In genomic region chr19:14248578-14249011, GRCh38 we compare ENCODE assay signal across 8 cellular contexts. TPM values are rescaled to one million over a fixed set of nuclear protein-coding genes. Genes with fewer than 3 reads are reported as not detected.
DNase-seq lines count a peak whose midpoint lies in the region; ATAC-seq, FAIRE-seq and TF ChIP-seq lines count a peak whose summit lies in the region.

No MANE protein-coding gene starts in this region.

- H4K8ac ChIP-seq in H1 (ENCODE audit: extremely low read depth, insufficient read depth, low read length), result no peak overlapping the region

- POLR2A ChIA-PET in H1 (lab: Charles Lee; ENCODE audit: partially characterized antibody), result interaction anchor here (1.0 to 1.8 kb wide), 5 partner anchors 11 to 69 kb away, joined by 3 to 7 read pairs (median 5); no protein-coding TSS in a partner anchor

- peak overlapping the region; percentile 70 for H3K27ac Mint-ChIP-seq in activated CD4-positive, alpha-beta T cell treated with anti-CD3 and anti-CD28 coated beads, Interleukin-2, amount 10 ng/mL, durations not matched to agents 24 days and 14 days

- no peak overlapping the region for H4K5ac ChIP-seq in H1 (ENCODE audit: insufficient read length, low read depth, low read length)

- no peak for TF ChIP-seq CTCF in H1 (IDR thresholded peaks at IDR 0.05; ENCODE audit: control extremely low read depth in 1 of 3, insufficient read depth in 1 of 3, low read depth in 1 of 3, low read length in 3 of 3)

- H2BK15ac ChIP-seq in H1 (ENCODE audit: low read length), result no peak overlapping the region

- H3K27me3 ChIP-seq in H1 (replicated peaks in 1 of 4; ENCODE audit: control insufficient read depth in 3 of 4, extremely low read depth in 1 of 4, insufficient read depth in 3 of 4, low read length in 3 of 4) (no peaks in the 10 kb centered on the region), mucosa of rectum (ENCODE audit: control insufficient read depth in 2 of 2, insufficient read depth in 2 of 2, low read length in 2 of 2) (no peaks in the 10 kb centered on the region)

- H3K36me3 Mint-ChIP-seq in activated CD4-positive, alpha-beta T cell treated with anti-CD3 and anti-CD28 coated beads, Interleukin-2, amount 10 ng/mL, durations not matched to agents 24 days and 14 days (ENCODE audit: low read depth), result peaks cover 3% of the 10 kb centered on the region

- H2AFZ ChIP-seq in H1 (ENCODE audit: low read length), result no peak overlapping the region

- FAIRE-seq in H1 (lab: Jason Lieb, UNC), result no peak

- H3K4me1 ChIP-seq in H1 (replicated peaks in 1 of 4; ENCODE audit: control insufficient read depth in 3 of 4, insufficient read depth in 4 of 4, low read length in 3 of 4) (peaks cover 0 to 9% (median 0%) of the 10 kb centered on the region in 4 experiments; a peak in 2 of 7 replicates), mucosa of rectum (ENCODE audit: control insufficient read depth in 2 of 2, insufficient read depth in 2 of 2, low read length in 2 of 2) (no peaks in the 10 kb centered on the region)

- peak; percentile 46 to 51 for TF ChIP-seq POLR2A in H1 (IDR thresholded peaks at IDR 0.05; ENCODE audit: control extremely low read depth in 1 of 2, low read depth in 2 of 2, low read length in 2 of 2)

- H3K79me1 ChIP-seq in H1 (ENCODE audit: low read depth, low read length), result no peaks in the 10 kb centered on the region

- CTCF ChIA-PET in H1 (lab: Charles Lee; ENCODE audit: partially characterized antibody), result interaction anchor here (0.7 to 1.3 kb wide), 4 partner anchors 11 to 109 kb away, joined by 3 to 4 read pairs (median 3); no protein-coding TSS in a partner anchor

- H3K14ac ChIP-seq in H1 (ENCODE audit: insufficient read length), result no peak overlapping the region

- H3K27ac ChIP-seq in H1 (ENCODE audit: low read depth, low read length) (peak overlapping the region; percentile 91; the same call in 1 of the 2 replicates), mucosa of rectum (ENCODE audit: low read depth in 2 of 2, low read length in 2 of 2) (no peak overlapping the region)

- H2BK5ac ChIP-seq in H1 (ENCODE audit: low read depth, low read length), result peak overlapping the region; percentile 83; the same call in 1 of the 2 replicates

- H3K56ac ChIP-seq in H1 (replicated peaks; ENCODE audit: insufficient read length, low read depth, low read length), result no peak overlapping the region

- H3K9me3 Mint-ChIP-seq in activated CD4-positive, alpha-beta T cell treated with anti-CD3 and anti-CD28 coated beads, Interleukin-2, amount 10 ng/mL, durations not matched to agents 24 days and 14 days, result no peaks in the 10 kb centered on the region

- no peaks in the 10 kb centered on the region for H3K79me2 ChIP-seq in H1 (ENCODE audit: control insufficient read depth in 1 of 2, insufficient read depth in 2 of 2, low read length in 2 of 2)

- no peak overlapping the region for H2BK20ac ChIP-seq in H1 (ENCODE audit: low read length)

- H2AK5ac ChIP-seq in H1 (ENCODE audit: low read depth, low read length), result no peak overlapping the region

- H3K23me2 ChIP-seq in H1 (ENCODE audit: low read depth, low read length), result no peaks in the 10 kb centered on the region; the same call in 1 of the 2 replicates

- peak overlapping the region; percentile 50 for H3K4me3 Mint-ChIP-seq in activated CD4-positive, alpha-beta T cell treated with anti-CD3 and anti-CD28 coated beads, Interleukin-2, amount 10 ng/mL, durations not matched to agents 24 days and 14 days

- peaks cover 11% of the 10 kb centered on the region for H3K27me3 Mint-ChIP-seq in activated CD4-positive, alpha-beta T cell treated with anti-CD3 and anti-CD28 coated beads, Interleukin-2, amount 10 ng/mL, durations not matched to agents 24 days and 14 days

- H3K18ac ChIP-seq in H1 (ENCODE audit: extremely low read depth, low read length), result peak overlapping the region; percentile 71; the same call in 1 of the 2 replicates

- H2BK120ac ChIP-seq in H1 (replicated peaks; ENCODE audit: low read depth, low read length), result no peak overlapping the region

- H3K9ac ChIP-seq in H1 (replicated peaks in 1 of 4; ENCODE audit: extremely low read depth in 1 of 4, low read depth in 3 of 4, low read length in 3 of 4) (peak overlapping the region in 3 of 4 experiments; percentile 63 to 76 (median 74); a peak in 4 of 7 replicates), mucosa of rectum (ENCODE audit: low read depth in 1 of 2, low read length in 2 of 2) (no peak overlapping the region)

- TF ChIP-seq RAD21 in H1 (IDR thresholded peaks at IDR 0.05 in 1 of 2, conservative IDR thresholded peaks at IDR 0.05 in 1 of 2; ENCODE audit: low read depth in 2 of 2, low read length in 2 of 2), result peak in 1 of 2 experiments; percentile 20; a peak in 2 of 4 replicates

- peak in 1 of 2 experiments; percentile 93; a peak in 1 of 3 replicates for TF ChIP-seq EP300 in H1 (IDR thresholded peaks at IDR 0.05; ENCODE audit: borderline replicate concordance in 1 of 2, low read depth in 2 of 2, low read length in 2 of 2)

- peak in 12 of 14 donors; percentile 15 to 78 (median 43) for DNase-seq in C1 segment of cervical spinal cord (lab: John Stamatoyannopoulos, UW)
- DNase-seq in NCI-H1105 (lab: John Stamatoyannopoulos, UW), result peak; percentile 93
- peak; percentile 71 for DNase-seq in activated CD4-positive, alpha-beta T cell treated with anti-CD3 and anti-CD28 coated beads, Interleukin-2, amount 10 ng/mL, durations not matched to agents 24 days and 14 days
- DNase-seq in H1 (ENCODE audit: low read depth in 1 of 2, low spot score in 2 of 2), result peak in 1 of 2 experiments; percentile 84
- DNase-seq in stimulated activated naive CD4-positive, alpha-beta T cell (lab: John Stamatoyannopoulos, UW), result peak in 4 of 6 experiments; percentile 3 to 48 (median 23)

- ATAC-seq in HG03520 (IDR thresholded peaks at IDR 0.05; ENCODE audit: unreplicated experiment) (no peak), HG02571 (IDR thresholded peaks at IDR 0.05; ENCODE audit: unreplicated experiment) (no peak)

- intact Hi-C loops in activated CD4-positive, alpha-beta T cell treated with anti-CD3 and anti-CD28 coated beads, Interleukin-2, amount 10 ng/mL, durations not matched to agents 24 days and 14 days (cut with micrococcal nuclease), result no loop called here

- no peak overlapping the region for H4K91ac ChIP-seq in H1 (replicated peaks; ENCODE audit: insufficient read length, low read length)

- H3K4me2 ChIP-seq in H1 (ENCODE audit: insufficient read depth in 1 of 2, low read depth in 2 of 2, low read length in 2 of 2), result peak overlapping the region; percentile 79 to 81

- H3K4me1 Mint-ChIP-seq in activated CD4-positive, alpha-beta T cell treated with anti-CD3 and anti-CD28 coated beads, Interleukin-2, amount 10 ng/mL, durations not matched to agents 24 days and 14 days, result peaks cover 7% of the 10 kb centered on the region

- WGBS in H1 (ENCODE audit: extremely low coverage in 1 of 2, insufficient coverage in 1 of 2, insufficient read length in 1 of 2, insufficient replicate concordance in 2 of 2, low coverage in 1 of 2, low lambda C conversion rate in 2 of 2, missing lambda C conversion rate in 1 of 2), 2 experiments, result 10% methylated on average over 2 of the region's 20 CpGs; no CpG with 5 or more reads in 1 of the 2 experiments

- H3K9me3 ChIP-seq in H1 (ENCODE audit: insufficient read depth in 2 of 2, low read depth in 1 of 2, low read length in 1 of 2) (no peaks in the 10 kb centered on the region), mucosa of rectum (ENCODE audit: control insufficient read depth in 2 of 2, low read length in 2 of 2) (no peaks in the 10 kb centered on the region)

- H3K4me3 ChIP-seq in H1 (ENCODE audit: extremely low read depth in 1 of 4, insufficient read depth in 2 of 4, low read depth in 3 of 4, low read length in 4 of 4), result peak overlapping the region; percentile 35 to 66 (median 44); a peak in 7 of 8 replicates
- H3K4me3 ChIP-seq in mucosa of rectum (ENCODE audit: low read length in 2 of 2), result peak overlapping the region; percentile 41 to 52

- H4K20me1 ChIP-seq in H1 (replicated peaks in 1 of 2; ENCODE audit: control insufficient read depth in 1 of 2, insufficient read depth in 2 of 2, low read length in 2 of 2), result no peaks in the 10 kb centered on the region

- no peak overlapping the region for H3K23ac ChIP-seq in H1 (ENCODE audit: insufficient read length)

- H3K36me3 ChIP-seq in H1 (ENCODE audit: control insufficient read depth in 2 of 4, insufficient read depth in 4 of 4, low read length in 3 of 4) (no peaks in the 10 kb centered on the region), mucosa of rectum (ENCODE audit: control insufficient read depth in 2 of 2, insufficient read depth in 2 of 2, low read length in 2 of 2) (no peaks in the 10 kb centered on the region)

- no peak overlapping the region for H2BK12ac ChIP-seq in H1 (ENCODE audit: low read depth, low read length)

- no peak overlapping the region for H3K4ac ChIP-seq in H1 (replicated peaks; ENCODE audit: insufficient read length, low read depth, low read length)

TF ChIP-seq in H1, 55 proteins besides CTCF, POLR2A, EP300 and RAD21 (continues in another document):
- TF ChIP-seq NRF1 (IDR thresholded peaks at IDR 0.05; ENCODE audit: low read depth, low read length), result no peak
- TF ChIP-seq KDM1A (IDR thresholded peaks at IDR 0.05; ENCODE audit: borderline replicate concordance, low read length), result no peak
- peak; percentile 74 for TF ChIP-seq ASH2L (IDR thresholded peaks at IDR 0.05; ENCODE audit: low read length)
- TF ChIP-seq TCF12 (IDR thresholded peaks at IDR 0.05; ENCODE audit: low read depth, low read length), result peak; percentile 75; the same call in 1 of the 2 replicates
- peak; percentile 83 for TF ChIP-seq EGR1 (IDR thresholded peaks at IDR 0.05; ENCODE audit: borderline replicate concordance, low read depth, low read length)
- no peak for TF ChIP-seq JUND (IDR thresholded peaks at IDR 0.05; ENCODE audit: low read length)
- TF ChIP-seq MAX (IDR thresholded peaks at IDR 0.05), result peak; percentile 83; the same call in 1 of the 2 replicates
- TF ChIP-seq NANOG (IDR thresholded peaks at IDR 0.05; ENCODE audit: insufficient read depth, low read depth, low read length, poor library complexity, severe bottlenecking), result peak; percentile 32

RNA-seq across cellular contexts. Expression of gene ADGRL1, which starts 42.6 kb away (rescaled TPM):
- 14.3 and 17.2 TPM in 2 replicates for total RNA-seq in activated CD4-positive, alpha-beta T cell treated with anti-CD3 and anti-CD28 coated beads, Interleukin-2, amount 10 ng/mL, durations not matched to agents 24 days and 14 days
- total RNA-seq in H1 (2021; fragmentation: NEBNext Ultra II Directional; extraction: Animal tissue kit (Norgen Biotek cat#: 25700)), result 112 and 119 TPM in 2 replicates
- polyA plus RNA-seq in H1 (2011; rRNA removed), result 95.6 and 158 TPM in 2 replicates
- 70.7 TPM for polyA plus RNA-seq in H1 (2011; cell fraction: cytosol; rRNA removed)
- 342 TPM for polyA plus RNA-seq in H1 (2011; cell fraction: nucleus; rRNA removed)
- 42.7 to 97.4 TPM (median 91.9 TPM) in 4 replicates for polyA plus RNA-seq in H1 (2012, experiment 1 of 2)
- polyA plus RNA-seq in H1 (2012, experiment 2 of 2), result 55.8 TPM
- 81.7 TPM for polyA plus RNA-seq in H1 (2013, experiment 1 of 2)
- polyA plus RNA-seq in H1 (2013, experiment 2 of 2), result 76.2 TPM
- 102 and 137 TPM in 2 replicates for polyA minus RNA-seq in H1 (2011; rRNA and poly(A)+ RNA removed)
- 97.0 TPM for polyA minus RNA-seq in H1 (2011; cell fraction: cytosol; rRNA and poly(A)+ RNA removed)
- polyA minus RNA-seq in H1 (2011; cell fraction: nucleus; rRNA and poly(A)+ RNA removed), result 130 TPM

Comparison
In these comparisons a context has a peak if more than half of its experiments do, and no peak if none do; other contexts are left out.
1. H3K9ac ChIP-seq: peak in H1 (3 of 4); none in mucosa of rectum (0 of 2).